Comparison of ENCODE assay signal across 2 cellular contexts in the genomic region with DNA sequence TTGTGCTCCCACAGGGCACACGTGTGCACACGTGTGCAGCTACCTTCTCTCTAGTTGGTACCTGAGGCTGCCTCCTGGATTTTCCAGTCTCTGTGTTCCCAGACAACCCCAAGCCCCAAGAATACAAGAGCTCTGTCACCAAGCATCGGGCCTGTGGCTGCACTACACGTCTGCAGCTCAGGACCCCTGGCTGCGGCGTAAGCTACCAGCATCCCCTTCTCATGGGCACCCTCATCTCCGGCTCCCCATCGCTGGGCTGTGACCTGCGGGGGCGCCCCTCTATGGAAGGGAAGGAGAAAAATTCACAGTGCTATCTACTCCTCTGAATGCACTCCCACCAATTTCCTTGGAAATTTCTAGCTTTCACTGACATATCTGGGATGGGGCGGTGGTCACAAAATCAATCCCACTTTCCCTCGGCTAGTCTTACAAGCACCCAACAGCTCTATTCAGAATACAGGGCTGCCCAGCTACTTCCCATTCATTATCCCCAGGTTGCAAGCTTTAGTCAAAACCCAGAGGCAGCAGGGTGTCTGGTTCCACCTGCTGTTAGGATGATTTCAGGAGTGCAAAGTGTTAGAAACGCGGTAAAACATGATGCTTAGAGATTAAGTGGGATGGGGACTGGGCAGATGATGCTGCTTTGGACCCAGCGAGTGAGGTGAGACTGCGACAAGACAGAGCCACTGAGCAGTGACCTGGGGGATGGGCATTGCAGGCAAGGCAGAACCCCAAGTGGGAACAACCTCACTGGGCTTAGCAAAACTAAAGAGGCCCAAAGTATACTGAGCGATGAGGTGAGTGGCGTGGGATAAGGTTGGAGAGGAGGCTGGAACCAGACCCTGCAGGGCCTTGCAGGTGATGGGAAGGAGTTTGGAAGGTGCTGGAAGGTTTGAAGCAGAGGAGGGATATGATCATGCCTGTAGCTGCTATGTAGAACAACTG.
TF ChIP-seq lines count a peak whose summit lies in the region.

No MANE protein-coding gene starts in this region.

TF ChIP-seq in HEK293, 187 proteins besides CTCF, POLR2A, EP300 and RAD21:
- TF ChIP-seq ZBTB7A (tag by site-specific recombination; IDR thresholded peaks at IDR 0.05; ENCODE audit: low read depth): no peak
- peak; percentile 52 for TF ChIP-seq ZIC2 (tag by site-specific recombination; IDR thresholded peaks at IDR 0.05)

TF ChIP-seq in neural cell, 6 proteins besides CTCF, POLR2A, EP300 and RAD21:
- TF ChIP-seq POLR2AphosphoS5 (IDR thresholded peaks at IDR 0.05): peak; percentile 16
- no peak for TF ChIP-seq EZH2 (IDR thresholded peaks at IDR 0.05; ENCODE audit: borderline replicate concordance, insufficient read depth, low read length, poor library complexity, severe bottlenecking)
- peak; percentile 82 for TF ChIP-seq SMC3 (conservative IDR thresholded peaks at IDR 0.05; ENCODE audit: poor library complexity)
- TF ChIP-seq TAF1 (IDR thresholded peaks at IDR 0.05; ENCODE audit: low read depth): no peak
